In genomic region chr17:43940630-43941029, GRCh38 we compare ENCODE assay signal across 8 cellular contexts. TPM values are rescaled to one million over a fixed set of nuclear protein-coding genes. Genes with fewer than 3 reads are reported as not detected.
A peak's percentile ranks its signal among the peaks of the same experiment; 100 is the strongest.
DNase-seq lines count a peak whose midpoint lies in the region; ATAC-seq, FAIRE-seq and TF ChIP-seq lines count a peak whose summit lies in the region.

No MANE protein-coding gene starts in this region.

- TF ChIP-seq CTCF in Calu3 (IDR thresholded peaks at IDR 0.05; ENCODE audit: unreplicated experiment) (peak; percentile 89), left ventricle myocardium inferior (IDR thresholded peaks at IDR 0.05; ENCODE audit: borderline replicate concordance) (peak; percentile 52)

- CTCF ChIA-PET in Calu3 (lab: Charles Lee), result interaction anchor here (1.1 to 1.6 kb wide), 2 partner anchors 24 to 101 kb away, joined by 3 to 5 read pairs; no protein-coding TSS in a partner anchor

- no peak overlapping the region for H3K4me3 ChIP-seq in left ventricle myocardium inferior

- H3K9me3 ChIP-seq in left ventricle myocardium inferior (replicated peaks), result no peaks in the 10 kb centered on the region

- H3K4me1 ChIP-seq in left ventricle myocardium inferior, result peaks cover 6% of the 10 kb centered on the region

- no peak for FAIRE-seq in frontal cortex (lab: Jason Lieb, UNC)

- intact Hi-C loops in Calu3 (cut with micrococcal nuclease; ENCODE audit: unreplicated experiment) (no loop called here), left ventricle myocardium inferior (cut with micrococcal nuclease) (loop anchor here (10.0 kb wide), 1 partner anchor 54 kb away; no protein-coding TSS in a partner anchor)

- H3K9me3 Mint-ChIP-seq in Calu3 (ENCODE audit: low read depth, unreplicated experiment), result no peaks in the 10 kb centered on the region

- H3K36me3 ChIP-seq in left ventricle myocardium inferior, result no peaks in the 10 kb centered on the region

- no peak overlapping the region for H3K27ac Mint-ChIP-seq in Calu3 (ENCODE audit: unreplicated experiment)

- no peak overlapping the region for H3K27ac ChIP-seq in left ventricle myocardium inferior (replicated peaks)

- H3K27me3 Mint-ChIP-seq in Calu3 (ENCODE audit: unreplicated experiment), result peaks cover 81% of the 10 kb centered on the region

- peak; percentile 73 for DNase-seq in Calu3
- DNase-seq in HCEC 1CT, result peak; percentile 25
- DNase-seq in SW 1271 (lab: John Stamatoyannopoulos, UW), result peak; percentile 8 to 36
- DNase-seq in left ventricle myocardium inferior, result no peak
- no peak for DNase-seq in frontal cortex (ENCODE audit: low spot score in 2 of 2)

- peaks cover 36% of the 10 kb centered on the region for H3K27me3 ChIP-seq in left ventricle myocardium inferior (ENCODE audit: low read depth)

- no peaks in the 10 kb centered on the region for H3K36me3 Mint-ChIP-seq in Calu3 (ENCODE audit: insufficient read depth, unreplicated experiment)

- ATAC-seq in HG02571 (IDR thresholded peaks at IDR 0.05; ENCODE audit: unreplicated experiment), result no peak
- ATAC-seq in HG03571 (IDR thresholded peaks at IDR 0.05; ENCODE audit: unreplicated experiment), result no peak
- no peak for ATAC-seq in GM21360 (IDR thresholded peaks at IDR 0.05; ENCODE audit: unreplicated experiment)

- BruUV-seq in Calu3 (replicated peaks; lab: Mats Ljungman, UMichigan), result no TSS peak

- peaks cover 11% of the 10 kb centered on the region for H3K4me1 Mint-ChIP-seq in Calu3 (ENCODE audit: low read depth, unreplicated experiment)

- H3K4me3 Mint-ChIP-seq in Calu3 (ENCODE audit: low read depth, unreplicated experiment), result no peak overlapping the region

RNA-seq across cellular contexts. Expression of gene PPY, which starts 1.6 kb away (rescaled TPM):
- total RNA-seq in Calu3 (2022) (not detected in 2 replicates), left ventricle myocardium inferior (not detected), frontal cortex (not detected)

RNA-seq across cellular contexts. Expression of gene PYY, which starts 13.1 kb away (rescaled TPM):
- total RNA-seq in Calu3 (2022), result not detected in 2 replicates
- not detected for total RNA-seq in left ventricle myocardium inferior
- total RNA-seq in frontal cortex, result not detected

RNA-seq across cellular contexts. Expression of gene MPP2, which starts 33.3 kb away (rescaled TPM):
- total RNA-seq in Calu3 (2022) (5.5 and 6.7 TPM in 2 replicates), left ventricle myocardium inferior (12.1 TPM), frontal cortex (13.9 TPM)

Comparison
In these comparisons a context has a peak if more than half of its experiments do, and no peak if none do; other contexts are left out.
1. DNase-seq: peak in Calu3 (single experiment), HCEC 1CT (single experiment) and SW 1271 (2 of 2); none in left ventricle myocardium inferior (single experiment) and frontal cortex (0 of 2).